In the genomic region with DNA sequence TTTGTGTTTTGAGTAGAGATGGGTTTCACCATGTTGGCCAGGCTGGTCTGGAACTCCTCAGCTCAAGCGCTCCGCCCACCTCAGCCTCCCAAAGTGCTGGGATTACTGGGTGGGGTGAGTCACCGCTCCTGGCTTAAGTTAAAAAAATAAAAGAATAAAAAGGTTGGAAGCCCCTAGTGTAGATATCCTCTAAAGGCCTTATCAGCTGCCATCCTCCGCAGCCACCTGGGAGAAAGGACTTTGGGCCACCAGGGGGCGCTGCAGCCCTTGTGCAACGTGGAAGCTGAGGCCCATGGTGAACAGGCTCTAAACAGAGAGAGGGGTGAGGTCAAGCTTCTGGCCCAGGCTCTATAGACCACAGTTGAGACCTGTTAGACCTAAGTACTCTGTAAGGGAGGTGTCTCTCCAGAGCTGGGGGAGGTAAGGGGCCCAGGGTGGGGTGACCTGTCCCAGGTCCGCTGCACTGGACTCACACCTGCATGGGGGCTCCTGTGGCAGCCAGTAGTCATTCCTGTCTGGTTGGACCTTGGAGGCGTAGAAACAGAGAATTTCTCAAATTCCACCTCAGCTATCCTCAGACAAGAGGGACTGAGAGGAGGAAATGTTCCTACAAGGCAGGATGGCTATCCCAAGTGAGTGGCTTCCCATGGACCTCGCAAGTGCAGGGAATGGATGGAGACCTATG, we compare ENCODE assay signal across 8 cellular contexts. TPM values are rescaled to one million over a fixed set of nuclear protein-coding genes. Genes with fewer than 3 reads are reported as not detected.
A peak's percentile ranks its signal among the peaks of the same experiment; 100 is the strongest.
DNase-seq lines count a peak whose midpoint lies in the region; ATAC-seq and TF ChIP-seq lines count a peak whose summit lies in the region.

No MANE protein-coding gene starts in this region.

- DNase-seq in NCI-H1417 (lab: John Stamatoyannopoulos, UW) (peak; percentile 57 to 85 (median 78)), T-cell (peak; percentile 43 to 84 (median 73)), heart right ventricle (peak; percentile 77 to 88), pulmonary artery endothelial cell (ENCODE audit: low read depth, low spot score) (peak; percentile 35), aorta (peak; percentile 89 to 96)
- peak; percentile 95 for DNase-seq in activated naive CD8-positive, alpha-beta T cell treated with anti-CD3 and anti-CD28 coated beads, Interleukin-2, amount 50 U/mL, for 24 hours

- peak; percentile 91 for TF ChIP-seq CTCF in GM12872 (IDR thresholded peaks at IDR 0.05; ENCODE audit: insufficient read depth, low read depth, low read length)
- peak; percentile 83 to 96 (median 90) for TF ChIP-seq CTCF in heart right ventricle (IDR thresholded peaks at IDR 0.05)

- H3K9me3 Mint-ChIP-seq in T-cell: no peaks in the 10 kb centered on the region
- no peaks in the 10 kb centered on the region for H3K9me3 Mint-ChIP-seq in activated naive CD8-positive, alpha-beta T cell treated with anti-CD3 and anti-CD28 coated beads, Interleukin-2, amount 50 U/mL, for 24 hours

- H3K36me3 ChIP-seq in heart right ventricle (no peaks in the 10 kb centered on the region), aorta (ENCODE audit: control insufficient read depth in 1 of 2, insufficient read depth in 2 of 2, low read length in 1 of 2) (no peaks in the 10 kb centered on the region)

- H3K4me1 Mint-ChIP-seq in T-cell: no peaks in the 10 kb centered on the region
- peaks cover 6% of the 10 kb centered on the region for H3K4me1 Mint-ChIP-seq in activated naive CD8-positive, alpha-beta T cell treated with anti-CD3 and anti-CD28 coated beads, Interleukin-2, amount 50 U/mL, for 24 hours

- peaks cover 0 to under 1% (median 0%) of the 10 kb centered on the region in 9 donors for H3K4me1 ChIP-seq in heart right ventricle
- no peaks in the 10 kb centered on the region for H3K4me1 ChIP-seq in aorta (ENCODE audit: control insufficient read depth in 1 of 2, insufficient read depth in 2 of 2, low read length in 2 of 2)

- H3K27ac ChIP-seq in heart right ventricle (no peak overlapping the region), aorta (ENCODE audit: low read depth in 1 of 2, low read length in 2 of 2) (no peak overlapping the region)

- POLR2A ChIA-PET in T-cell (lab: Charles Lee): interaction anchor here in 1 of 2 donors (0.6 kb wide), 1 partner anchor 393 kb away, joined by 3 read pairs; no protein-coding TSS in a partner anchor

- ATAC-seq in T-cell (replicated peaks in 1 of 4) (peak; percentile 73 to 86 (median 78)), heart right ventricle (peak; percentile 77 to 91 (median 82)), aorta (ENCODE audit: low FRiP score) (peak; percentile 86), HG03045 (IDR thresholded peaks at IDR 0.05; ENCODE audit: unreplicated experiment) (no peak)
- peak; percentile 87 for ATAC-seq in activated naive CD8-positive, alpha-beta T cell treated with anti-CD3 and anti-CD28 coated beads, Interleukin-2, amount 50 U/mL, for 24 hours

- no peak overlapping the region for H3K4me3 ChIP-seq in heart right ventricle
- H3K4me3 ChIP-seq in aorta (ENCODE audit: low read length in 2 of 2): no peak overlapping the region

- no peaks in the 10 kb centered on the region for H3K36me3 Mint-ChIP-seq in T-cell
- H3K36me3 Mint-ChIP-seq in activated naive CD8-positive, alpha-beta T cell treated with anti-CD3 and anti-CD28 coated beads, Interleukin-2, amount 50 U/mL, for 24 hours (ENCODE audit: low read depth): no peaks in the 10 kb centered on the region

- H3K27me3 ChIP-seq in heart right ventricle (peaks cover 0 to 23% (median 7%) of the 10 kb centered on the region in 7 donors), aorta (ENCODE audit: control insufficient read depth in 1 of 2, insufficient read depth in 2 of 2, low read length in 1 of 2) (no peaks in the 10 kb centered on the region)

- intact Hi-C loops in heart right ventricle (cut with DNase I): loop anchor here in 1 of 10 donors (5.0 kb wide), 1 partner anchor 33 kb away; no protein-coding TSS in a partner anchor
- intact Hi-C loops in aorta (cut with DNase I): no loop called here

- CTCF ChIA-PET in T-cell (lab: Charles Lee): interaction anchor here (0.5 to 2.0 kb wide), 10 partner anchors 8 to 275 kb away, joined by 3 to 6 read pairs (median 3); no protein-coding TSS in a partner anchor

- H3K4me3 Mint-ChIP-seq in T-cell: no peak overlapping the region
- H3K4me3 Mint-ChIP-seq in activated naive CD8-positive, alpha-beta T cell treated with anti-CD3 and anti-CD28 coated beads, Interleukin-2, amount 50 U/mL, for 24 hours: no peak overlapping the region

- H3K27ac Mint-ChIP-seq in T-cell: no peak overlapping the region
- no peak overlapping the region for H3K27ac Mint-ChIP-seq in activated naive CD8-positive, alpha-beta T cell treated with anti-CD3 and anti-CD28 coated beads, Interleukin-2, amount 50 U/mL, for 24 hours

- peaks cover 9 to 13% of the 10 kb centered on the region in 2 donors for H3K27me3 Mint-ChIP-seq in T-cell
- H3K27me3 Mint-ChIP-seq in activated naive CD8-positive, alpha-beta T cell treated with anti-CD3 and anti-CD28 coated beads, Interleukin-2, amount 50 U/mL, for 24 hours: peaks cover 8% of the 10 kb centered on the region

- WGBS in heart right ventricle, 2 donors: 47 to 49% methylated on average over 9 of the region's 9 CpGs
- WGBS in aorta, 2 donors: 54 to 57% methylated on average over 9 of the region's 9 CpGs

- H3K9me3 ChIP-seq in heart right ventricle (no peaks in the 10 kb centered on the region), aorta (ENCODE audit: control insufficient read depth, low read length) (no peaks in the 10 kb centered on the region)

RNA-seq across cellular contexts. Expression of a gene that starts 14.0 kb away (rescaled TPM):
- total RNA-seq in T-cell (10 to 100 TPM in 3 of 5 donors, 1 to 10 TPM in 2; 5.5 to 14.8 (median 13.9) TPM), heart right ventricle (10 to 100 TPM in 1 of 10 donors, 1 to 10 TPM in 9; 1.8 to 17.8 (median 4.0) TPM), pulmonary artery endothelial cell (49.2 and 84.9 TPM in 2 replicates), aorta (10 to 100 TPM in 1 of 2 donors, 1 to 10 TPM in 1; 8.0 to 10.1 TPM)
- polyA plus RNA-seq in heart right ventricle (1 to 10 TPM; 1.0 to 2.6 TPM), aorta (1 to 10 TPM; 4.6 to 7.9 TPM)

RNA-seq across cellular contexts. Expression of a gene that starts 18.1 kb away (rescaled TPM):
- total RNA-seq in T-cell (1 to 10 TPM; 1.6 to 9.1 (median 5.1) TPM), heart right ventricle (1 to 10 TPM in 4 of 10 donors, under 1 TPM in 6; 0.17 to 1.6 (median 0.82) TPM), pulmonary artery endothelial cell (0.14 and 0.59 TPM in 2 replicates), aorta (1 to 10 TPM in 1 of 2 donors, under 1 TPM in 1; 0.39 to 5.8 TPM)
- polyA plus RNA-seq in heart right ventricle (under 1 TPM; 0.59 to 0.74 TPM), aorta (1 to 10 TPM in 1 of 2 donors, not detected in 1; 1.2 TPM)

RNA-seq across cellular contexts. Expression of a gene that starts 45.8 kb away (rescaled TPM):
- total RNA-seq in T-cell (10 to 100 TPM; 71.8 to 79.8 (median 78.8) TPM), heart right ventricle (10 to 100 TPM; 13.3 to 24.0 (median 17.4) TPM), pulmonary artery endothelial cell (64.4 and 66.3 TPM in 2 replicates), aorta (10 to 100 TPM; 41.0 to 44.6 TPM)
- polyA plus RNA-seq in heart right ventricle (10 to 100 TPM; 12.0 to 13.0 TPM), aorta (10 to 100 TPM; 15.0 to 19.9 TPM)

Comparison
In these comparisons a context has a peak if more than half of its experiments do, and no peak if none do; other contexts are left out.
1. DNase-seq: peak in every context shown above with its lines; median percentile 95 in activated naive CD8-positive, alpha-beta T cell treated with anti-CD3 and anti-CD28 coated beads, Interleukin-2, amount 50 U/mL, for 24 hours; 92 in aorta; 82 in heart right ventricle; 78 in NCI-H1417; 73 in T-cell; 35 in pulmonary artery endothelial cell.